1 cellular context compared by ENCODE assay signal in the genomic region with DNA sequence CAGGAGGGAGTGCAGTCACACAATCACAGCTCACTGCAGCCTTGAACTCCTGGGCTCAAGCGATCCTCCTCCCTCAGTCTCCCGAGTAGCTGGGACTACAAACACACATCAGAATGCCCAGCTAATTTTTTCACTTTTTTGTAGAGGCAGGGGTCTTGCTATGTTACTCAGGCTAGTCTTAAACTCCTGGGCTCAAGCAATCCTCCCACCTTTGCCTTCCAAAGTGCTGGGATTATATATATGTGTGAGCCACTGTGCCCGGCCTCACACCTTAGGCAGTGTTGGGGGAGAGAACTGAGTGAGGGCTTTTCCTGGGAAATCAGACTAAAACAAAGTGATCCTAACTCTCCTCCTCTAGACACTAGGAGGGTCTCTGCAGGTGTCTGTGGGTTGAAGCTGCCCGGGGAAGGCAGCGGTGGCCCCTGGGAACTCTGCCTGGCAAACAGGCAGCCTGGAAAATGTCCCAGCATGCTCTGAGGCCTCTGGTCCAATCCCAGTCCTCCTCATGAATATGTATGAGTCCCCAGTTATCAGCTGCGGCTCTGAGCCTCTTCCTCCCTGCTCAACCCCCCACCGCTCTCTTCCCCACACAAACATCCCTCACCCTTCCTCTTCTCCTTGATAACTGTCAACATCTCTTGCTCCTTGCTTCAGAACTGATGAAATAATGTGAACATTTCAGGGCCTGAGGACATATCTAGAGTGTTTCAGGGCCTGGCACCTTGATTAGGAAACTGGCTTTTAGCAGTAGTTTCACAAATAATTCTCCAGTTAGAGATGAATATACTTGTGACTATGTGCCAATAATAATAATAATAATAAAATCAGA.
A peak's percentile ranks its signal among the peaks of the same experiment; 100 is the strongest.
TF ChIP-seq lines count a peak whose summit lies in the region.

No MANE protein-coding gene starts in this region.

TF ChIP-seq in HepG2, 621 proteins besides CTCF, POLR2A, EP300 and RAD21 (continued from another document and continues in another):
- TF ChIP-seq, protein P1, sequence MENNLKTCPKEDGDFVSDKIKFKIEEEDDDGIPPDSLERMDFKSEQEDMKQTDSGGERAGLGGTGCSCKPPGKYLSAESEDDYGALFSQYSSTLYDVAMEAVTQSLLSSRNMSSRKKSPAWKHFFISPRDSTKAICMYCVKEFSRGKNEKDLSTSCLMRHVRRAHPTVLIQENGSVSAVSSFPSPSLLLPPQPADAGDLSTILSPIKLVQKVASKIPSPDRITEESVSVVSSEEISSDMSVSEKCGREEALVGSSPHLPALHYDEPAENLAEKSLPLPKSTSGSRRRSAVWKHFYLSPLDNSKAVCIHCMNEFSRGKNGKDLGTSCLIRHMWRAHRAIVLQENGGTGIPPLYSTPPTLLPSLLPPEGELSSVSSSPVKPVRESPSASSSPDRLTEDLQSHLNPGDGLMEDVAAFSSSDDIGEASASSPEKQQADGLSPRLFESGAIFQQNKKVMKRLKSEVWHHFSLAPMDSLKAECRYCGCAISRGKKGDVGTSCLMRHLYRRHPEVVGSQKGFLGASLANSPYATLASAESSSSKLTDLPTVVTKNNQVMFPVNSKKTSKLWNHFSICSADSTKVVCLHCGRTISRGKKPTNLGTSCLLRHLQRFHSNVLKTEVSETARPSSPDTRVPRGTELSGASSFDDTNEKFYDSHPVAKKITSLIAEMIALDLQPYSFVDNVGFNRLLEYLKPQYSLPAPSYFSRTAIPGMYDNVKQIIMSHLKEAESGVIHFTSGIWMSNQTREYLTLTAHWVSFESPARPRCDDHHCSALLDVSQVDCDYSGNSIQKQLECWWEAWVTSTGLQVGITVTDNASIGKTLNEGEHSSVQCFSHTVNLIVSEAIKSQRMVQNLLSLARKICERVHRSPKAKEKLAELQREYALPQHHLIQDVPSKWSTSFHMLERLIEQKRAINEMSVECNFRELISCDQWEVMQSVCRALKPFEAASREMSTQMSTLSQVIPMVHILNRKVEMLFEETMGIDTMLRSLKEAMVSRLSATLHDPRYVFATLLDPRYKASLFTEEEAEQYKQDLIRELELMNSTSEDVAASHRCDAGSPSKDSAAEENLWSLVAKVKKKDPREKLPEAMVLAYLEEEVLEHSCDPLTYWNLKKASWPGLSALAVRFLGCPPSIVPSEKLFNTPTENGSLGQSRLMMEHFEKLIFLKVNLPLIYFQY (CRISPR knock-in tag; IDR thresholded peaks at IDR 0.05; ENCODE audit: borderline replicate concordance) = no peak
- TF ChIP-seq ZNF552 (CRISPR knock-in tag; IDR thresholded peaks at IDR 0.05; ENCODE audit: borderline replicate concordance) (no peak), ZFAT (CRISPR knock-in tag; conservative IDR thresholded peaks at IDR 0.05) (no peak), ZNF543 (CRISPR knock-in tag; IDR thresholded peaks at IDR 0.05) (no peak), ZNF274 (CRISPR knock-in tag; IDR thresholded peaks at IDR 0.05) (no peak), ADNP (CRISPR knock-in tag; IDR thresholded peaks at IDR 0.05) (no peak), POLR2AphosphoS2 (IDR thresholded peaks at IDR 0.05; ENCODE audit: low read depth, low read length) (no peak), POGZ (CRISPR knock-in tag; IDR thresholded peaks at IDR 0.05) (no peak; the same call in 1 of the 2 replicates), ZBTB3 (CRISPR knock-in tag; IDR thresholded peaks at IDR 0.05; ENCODE audit: borderline replicate concordance, low read depth) (no peak), GLI4 (CRISPR knock-in tag; IDR thresholded peaks at IDR 0.05; ENCODE audit: borderline replicate concordance) (no peak), ZNF558 (CRISPR knock-in tag; IDR thresholded peaks at IDR 0.05; ENCODE audit: borderline replicate concordance) (peak; percentile 76; the same call in 1 of the 2 replicates), AHR (CRISPR knock-in tag; IDR thresholded peaks at IDR 0.05) (no peak), CENPT (CRISPR knock-in tag; IDR thresholded peaks at IDR 0.05; ENCODE audit: low read depth) (no peak), XBP1 (CRISPR knock-in tag; IDR thresholded peaks at IDR 0.05) (no peak), ZNF737 (CRISPR knock-in tag; IDR thresholded peaks at IDR 0.05; ENCODE audit: borderline replicate concordance) (no peak), PITX1 (CRISPR knock-in tag; IDR thresholded peaks at IDR 0.05) (no peak), DPF2 (CRISPR knock-in tag; IDR thresholded peaks at IDR 0.05; ENCODE audit: borderline replicate concordance, low read depth) (no peak), ZNF605 (CRISPR knock-in tag; IDR thresholded peaks at IDR 0.05) (no peak), TAF1 (CRISPR knock-in tag; IDR thresholded peaks at IDR 0.05) (peak; percentile 59), CAMTA2 (CRISPR knock-in tag; IDR thresholded peaks at IDR 0.05; ENCODE audit: borderline replicate concordance) (no peak), TEAD2 (CRISPR knock-in tag; IDR thresholded peaks at IDR 0.05) (no peak), ZNF891 (CRISPR knock-in tag; IDR thresholded peaks at IDR 0.05) (no peak), ARID2 (CRISPR knock-in tag; IDR thresholded peaks at IDR 0.05; ENCODE audit: borderline replicate concordance) (no peak), ZNF839 (CRISPR knock-in tag; IDR thresholded peaks at IDR 0.05; ENCODE audit: borderline replicate concordance) (no peak), CREB1 (IDR thresholded peaks at IDR 0.05) (no peak), CREB1 (CRISPR knock-in tag; IDR thresholded peaks at IDR 0.05) (no peak), TMF1 (CRISPR knock-in tag; IDR thresholded peaks at IDR 0.05; ENCODE audit: low read depth) (no peak), HMG20A (CRISPR knock-in tag; IDR thresholded peaks at IDR 0.05; ENCODE audit: borderline replicate concordance) (no peak), ISL2 (CRISPR knock-in tag; IDR thresholded peaks at IDR 0.05) (no peak; the same call in 1 of the 2 replicates)
- TF ChIP-seq, protein P2, sequence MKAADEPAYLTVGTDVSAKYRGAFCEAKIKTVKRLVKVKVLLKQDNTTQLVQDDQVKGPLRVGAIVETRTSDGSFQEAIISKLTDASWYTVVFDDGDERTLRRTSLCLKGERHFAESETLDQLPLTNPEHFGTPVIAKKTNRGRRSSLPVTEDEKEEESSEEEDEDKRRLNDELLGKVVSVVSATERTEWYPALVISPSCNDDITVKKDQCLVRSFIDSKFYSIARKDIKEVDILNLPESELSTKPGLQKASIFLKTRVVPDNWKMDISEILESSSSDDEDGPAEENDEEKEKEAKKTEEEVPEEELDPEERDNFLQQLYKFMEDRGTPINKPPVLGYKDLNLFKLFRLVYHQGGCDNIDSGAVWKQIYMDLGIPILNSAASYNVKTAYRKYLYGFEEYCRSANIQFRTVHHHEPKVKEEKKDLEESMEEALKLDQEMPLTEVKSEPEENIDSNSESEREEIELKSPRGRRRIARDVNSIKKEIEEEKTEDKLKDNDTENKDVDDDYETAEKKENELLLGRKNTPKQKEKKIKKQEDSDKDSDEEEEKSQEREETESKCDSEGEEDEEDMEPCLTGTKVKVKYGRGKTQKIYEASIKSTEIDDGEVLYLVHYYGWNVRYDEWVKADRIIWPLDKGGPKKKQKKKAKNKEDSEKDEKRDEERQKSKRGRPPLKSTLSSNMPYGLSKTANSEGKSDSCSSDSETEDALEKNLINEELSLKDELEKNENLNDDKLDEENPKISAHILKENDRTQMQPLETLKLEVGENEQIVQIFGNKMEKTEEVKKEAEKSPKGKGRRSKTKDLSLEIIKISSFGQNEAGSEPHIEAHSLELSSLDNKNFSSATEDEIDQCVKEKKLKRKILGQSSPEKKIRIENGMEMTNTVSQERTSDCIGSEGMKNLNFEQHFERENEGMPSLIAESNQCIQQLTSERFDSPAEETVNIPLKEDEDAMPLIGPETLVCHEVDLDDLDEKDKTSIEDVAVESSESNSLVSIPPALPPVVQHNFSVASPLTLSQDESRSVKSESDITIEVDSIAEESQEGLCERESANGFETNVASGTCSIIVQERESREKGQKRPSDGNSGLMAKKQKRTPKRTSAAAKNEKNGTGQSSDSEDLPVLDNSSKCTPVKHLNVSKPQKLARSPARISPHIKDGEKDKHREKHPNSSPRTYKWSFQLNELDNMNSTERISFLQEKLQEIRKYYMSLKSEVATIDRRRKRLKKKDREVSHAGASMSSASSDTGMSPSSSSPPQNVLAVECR (CRISPR knock-in tag; IDR thresholded peaks at IDR 0.05; ENCODE audit: borderline replicate concordance) = peak; percentile 49; the same call in 1 of the 2 replicates
- TF ChIP-seq, protein P3, sequence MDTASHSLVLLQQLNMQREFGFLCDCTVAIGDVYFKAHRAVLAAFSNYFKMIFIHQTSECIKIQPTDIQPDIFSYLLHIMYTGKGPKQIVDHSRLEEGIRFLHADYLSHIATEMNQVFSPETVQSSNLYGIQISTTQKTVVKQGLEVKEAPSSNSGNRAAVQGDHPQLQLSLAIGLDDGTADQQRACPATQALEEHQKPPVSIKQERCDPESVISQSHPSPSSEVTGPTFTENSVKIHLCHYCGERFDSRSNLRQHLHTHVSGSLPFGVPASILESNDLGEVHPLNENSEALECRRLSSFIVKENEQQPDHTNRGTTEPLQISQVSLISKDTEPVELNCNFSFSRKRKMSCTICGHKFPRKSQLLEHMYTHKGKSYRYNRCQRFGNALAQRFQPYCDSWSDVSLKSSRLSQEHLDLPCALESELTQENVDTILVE (CRISPR knock-in tag; IDR thresholded peaks at IDR 0.05) = no peak
- TF ChIP-seq, protein P4, sequence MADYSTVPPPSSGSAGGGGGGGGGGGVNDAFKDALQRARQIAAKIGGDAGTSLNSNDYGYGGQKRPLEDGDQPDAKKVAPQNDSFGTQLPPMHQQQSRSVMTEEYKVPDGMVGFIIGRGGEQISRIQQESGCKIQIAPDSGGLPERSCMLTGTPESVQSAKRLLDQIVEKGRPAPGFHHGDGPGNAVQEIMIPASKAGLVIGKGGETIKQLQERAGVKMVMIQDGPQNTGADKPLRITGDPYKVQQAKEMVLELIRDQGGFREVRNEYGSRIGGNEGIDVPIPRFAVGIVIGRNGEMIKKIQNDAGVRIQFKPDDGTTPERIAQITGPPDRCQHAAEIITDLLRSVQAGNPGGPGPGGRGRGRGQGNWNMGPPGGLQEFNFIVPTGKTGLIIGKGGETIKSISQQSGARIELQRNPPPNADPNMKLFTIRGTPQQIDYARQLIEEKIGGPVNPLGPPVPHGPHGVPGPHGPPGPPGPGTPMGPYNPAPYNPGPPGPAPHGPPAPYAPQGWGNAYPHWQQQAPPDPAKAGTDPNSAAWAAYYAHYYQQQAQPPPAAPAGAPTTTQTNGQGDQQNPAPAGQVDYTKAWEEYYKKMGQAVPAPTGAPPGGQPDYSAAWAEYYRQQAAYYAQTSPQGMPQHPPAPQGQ (CRISPR knock-in tag; IDR thresholded peaks at IDR 0.05; ENCODE audit: borderline replicate concordance) = no peak
- TF ChIP-seq, protein P5, sequence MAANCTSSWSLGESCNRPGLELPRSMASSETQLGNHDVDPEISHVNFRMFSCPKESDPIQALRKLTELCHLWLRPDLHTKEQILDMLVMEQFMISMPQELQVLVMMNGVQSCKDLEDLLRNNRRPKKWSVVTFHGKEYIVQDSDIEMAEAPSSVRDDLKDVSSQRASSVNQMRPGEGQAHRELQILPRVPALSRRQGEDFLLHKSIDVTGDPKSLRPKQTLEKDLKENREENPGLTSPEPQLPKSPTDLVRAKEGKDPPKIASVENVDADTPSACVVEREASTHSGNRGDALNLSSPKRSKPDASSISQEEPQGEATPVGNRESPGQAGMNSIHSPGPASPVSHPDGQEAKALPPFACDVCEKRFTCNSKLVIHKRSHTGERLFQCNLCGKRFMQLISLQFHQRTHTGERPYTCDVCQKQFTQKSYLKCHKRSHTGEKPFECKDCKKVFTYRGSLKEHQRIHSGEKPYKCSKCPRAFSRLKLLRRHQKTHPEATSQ (CRISPR knock-in tag; IDR thresholded peaks at IDR 0.05; ENCODE audit: borderline replicate concordance) = no peak
- TF ChIP-seq, protein P6, sequence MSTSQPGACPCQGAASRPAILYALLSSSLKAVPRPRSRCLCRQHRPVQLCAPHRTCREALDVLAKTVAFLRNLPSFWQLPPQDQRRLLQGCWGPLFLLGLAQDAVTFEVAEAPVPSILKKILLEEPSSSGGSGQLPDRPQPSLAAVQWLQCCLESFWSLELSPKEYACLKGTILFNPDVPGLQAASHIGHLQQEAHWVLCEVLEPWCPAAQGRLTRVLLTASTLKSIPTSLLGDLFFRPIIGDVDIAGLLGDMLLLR (CRISPR knock-in tag; IDR thresholded peaks at IDR 0.05) = no peak
- TF ChIP-seq, protein P7, sequence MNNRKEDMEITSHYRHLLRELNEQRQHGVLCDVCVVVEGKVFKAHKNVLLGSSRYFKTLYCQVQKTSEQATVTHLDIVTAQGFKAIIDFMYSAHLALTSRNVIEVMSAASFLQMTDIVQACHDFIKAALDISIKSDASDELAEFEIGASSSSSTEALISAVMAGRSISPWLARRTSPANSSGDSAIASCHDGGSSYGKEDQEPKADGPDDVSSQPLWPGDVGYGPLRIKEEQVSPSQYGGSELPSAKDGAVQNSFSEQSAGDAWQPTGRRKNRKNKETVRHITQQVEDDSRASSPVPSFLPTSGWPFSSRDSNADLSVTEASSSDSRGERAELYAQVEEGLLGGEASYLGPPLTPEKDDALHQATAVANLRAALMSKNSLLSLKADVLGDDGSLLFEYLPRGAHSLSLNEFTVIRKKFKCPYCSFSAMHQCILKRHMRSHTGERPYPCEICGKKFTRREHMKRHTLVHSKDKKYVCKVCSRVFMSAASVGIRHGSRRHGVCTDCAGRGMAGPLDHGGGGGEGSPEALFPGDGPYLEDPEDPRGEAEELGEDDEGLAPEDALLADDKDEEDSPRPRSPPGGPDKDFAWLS (CRISPR knock-in tag; IDR thresholded peaks at IDR 0.05; ENCODE audit: borderline replicate concordance) = no peak
- TF ChIP-seq, protein P8, sequence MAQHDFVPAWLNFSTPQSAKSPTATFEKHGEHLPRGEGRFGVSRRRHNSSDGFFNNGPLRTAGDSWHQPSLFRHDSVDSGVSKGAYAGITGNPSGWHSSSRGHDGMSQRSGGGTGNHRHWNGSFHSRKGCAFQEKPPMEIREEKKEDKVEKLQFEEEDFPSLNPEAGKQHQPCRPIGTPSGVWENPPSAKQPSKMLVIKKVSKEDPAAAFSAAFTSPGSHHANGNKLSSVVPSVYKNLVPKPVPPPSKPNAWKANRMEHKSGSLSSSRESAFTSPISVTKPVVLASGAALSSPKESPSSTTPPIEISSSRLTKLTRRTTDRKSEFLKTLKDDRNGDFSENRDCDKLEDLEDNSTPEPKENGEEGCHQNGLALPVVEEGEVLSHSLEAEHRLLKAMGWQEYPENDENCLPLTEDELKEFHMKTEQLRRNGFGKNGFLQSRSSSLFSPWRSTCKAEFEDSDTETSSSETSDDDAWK (CRISPR knock-in tag; IDR thresholded peaks at IDR 0.05) = no peak
- TF ChIP-seq, protein P9, sequence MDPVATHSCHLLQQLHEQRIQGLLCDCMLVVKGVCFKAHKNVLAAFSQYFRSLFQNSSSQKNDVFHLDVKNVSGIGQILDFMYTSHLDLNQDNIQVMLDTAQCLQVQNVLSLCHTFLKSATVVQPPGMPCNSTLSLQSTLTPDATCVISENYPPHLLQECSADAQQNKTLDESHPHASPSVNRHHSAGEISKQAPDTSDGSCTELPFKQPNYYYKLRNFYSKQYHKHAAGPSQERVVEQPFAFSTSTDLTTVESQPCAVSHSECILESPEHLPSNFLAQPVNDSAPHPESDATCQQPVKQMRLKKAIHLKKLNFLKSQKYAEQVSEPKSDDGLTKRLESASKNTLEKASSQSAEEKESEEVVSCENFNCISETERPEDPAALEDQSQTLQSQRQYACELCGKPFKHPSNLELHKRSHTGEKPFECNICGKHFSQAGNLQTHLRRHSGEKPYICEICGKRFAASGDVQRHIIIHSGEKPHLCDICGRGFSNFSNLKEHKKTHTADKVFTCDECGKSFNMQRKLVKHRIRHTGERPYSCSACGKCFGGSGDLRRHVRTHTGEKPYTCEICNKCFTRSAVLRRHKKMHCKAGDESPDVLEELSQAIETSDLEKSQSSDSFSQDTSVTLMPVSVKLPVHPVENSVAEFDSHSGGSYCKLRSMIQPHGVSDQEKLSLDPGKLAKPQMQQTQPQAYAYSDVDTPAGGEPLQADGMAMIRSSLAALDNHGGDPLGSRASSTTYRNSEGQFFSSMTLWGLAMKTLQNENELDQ (CRISPR knock-in tag; IDR thresholded peaks at IDR 0.05; ENCODE audit: borderline replicate concordance) = no peak
